Comparison of ENCODE assay signal across 8 cellular contexts in the genomic region with DNA sequence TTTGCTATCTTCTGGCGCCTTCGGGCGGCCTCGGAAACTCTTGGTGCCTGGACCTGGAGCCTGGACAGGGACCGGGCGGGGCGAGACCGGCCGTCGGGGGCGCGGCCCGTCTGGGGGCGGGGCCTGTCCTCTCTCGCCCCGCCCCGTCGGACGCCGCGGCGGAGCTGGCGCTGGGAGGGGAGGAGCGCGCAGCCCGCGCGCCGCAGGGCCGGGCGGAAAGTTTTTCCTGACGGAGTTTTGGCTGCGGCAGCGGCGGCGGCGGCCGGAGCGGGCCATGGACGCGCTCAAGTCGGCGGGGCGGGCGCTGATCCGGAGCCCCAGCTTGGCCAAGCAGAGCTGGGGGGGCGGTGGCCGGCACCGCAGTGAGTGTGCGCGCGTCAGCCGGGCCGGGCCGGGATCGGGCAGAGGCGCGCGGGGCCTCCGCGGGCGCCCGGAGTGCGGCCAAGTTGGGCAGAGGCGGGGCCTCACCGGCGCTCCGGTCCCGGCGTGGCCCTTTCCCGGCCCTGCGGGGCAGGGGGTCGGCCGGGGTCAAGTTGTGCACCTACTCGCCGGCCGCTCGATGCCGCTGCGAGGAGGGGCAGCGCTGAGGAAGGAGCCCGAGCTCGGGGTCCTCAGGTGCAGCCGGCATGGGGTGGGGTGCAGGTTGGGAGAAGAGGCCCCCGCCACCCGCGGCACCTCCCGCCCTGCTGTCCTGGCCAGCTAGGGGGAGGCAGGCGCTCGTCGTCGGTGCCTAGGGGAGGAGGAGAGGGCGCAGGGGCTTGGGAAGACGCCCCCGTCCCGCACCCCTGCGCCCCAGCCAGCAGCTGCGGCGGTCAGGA. TPM values are rescaled to one million over a fixed set of nuclear protein-coding genes. Genes with fewer than 3 reads are reported as not detected.
DNase-seq lines count a peak whose midpoint lies in the region; ATAC-seq and TF ChIP-seq lines count a peak whose summit lies in the region.

Gene LDLRAP1 (plus strand): TSS at position 182 of the 818 bp plus-strand sequence. CDS start 93 bp downstream, at position 275.

- no peak within 1 kb of the TSS for H4K5ac ChIP-seq in mesendoderm (ENCODE audit: low read length)

- CTCF ChIA-PET in activated CD8-positive, alpha-beta memory T cell treated with anti-CD3 and anti-CD28 coated beads, Interleukin-2, amount 10 ng/mL, durations not matched to agents 7 days and 5 days (lab: Charles Lee) = interaction anchor here (0.7 to 1.3 kb wide), 5 partner anchors 17 to 255 kb away, joined by 3 to 5 read pairs (median 3); no protein-coding TSS in a partner anchor

- peak within 1 kb of the TSS; percentile 53 for H3K4me2 ChIP-seq in mesendoderm (ENCODE audit: low read length)

- DNase-seq in DMS 273 (lab: John Stamatoyannopoulos, UW; ENCODE audit: unreplicated experiment) = peak; percentile 87
- no peak for DNase-seq in DMS 273 treated with DMSO at 0.1 percent for 48 hours (lab: John Stamatoyannopoulos, UW)
- DNase-seq in NCI-H69 (lab: John Stamatoyannopoulos, UW) = peak; percentile 59
- peak; percentile 60 for DNase-seq in activated CD8-positive, alpha-beta memory T cell treated with anti-CD3 and anti-CD28 coated beads, Interleukin-2, amount 10 ng/mL, durations not matched to agents 7 days and 5 days
- DNase-seq in endothelial cell (ENCODE audit: low spot score) = peak; percentile 76
- DNase-seq in mesendoderm = peak; percentile 81
- DNase-seq in stimulated activated CD8-positive, alpha-beta memory T cell treated with anti-CD3 and anti-CD28 coated beads, Interleukin-12 subunit alpha, Interleukin-12 subunit beta, amount 100 ng/mL, for 4 hours (ENCODE audit: low read depth) = peak; percentile 47

- H3K36me3 ChIP-seq in mesendoderm (ENCODE audit: control insufficient read depth, insufficient read depth, low read length) = no peaks in the 10 kb centered on the region

- H3K4me3 ChIP-seq in mesendoderm (ENCODE audit: low read length) = peak within 1 kb of the TSS; percentile 56

- H2BK15ac ChIP-seq in mesendoderm (replicated peaks; ENCODE audit: low read depth) = no peak within 1 kb of the TSS

- no peak for TF ChIP-seq CTCF in endothelial cell (IDR thresholded peaks at IDR 0.05; ENCODE audit: unreplicated experiment)

- H2BK120ac ChIP-seq in mesendoderm (ENCODE audit: low read depth, low read length) = no peak within 1 kb of the TSS

- H2AK5ac ChIP-seq in mesendoderm (ENCODE audit: low read length) = no peak within 1 kb of the TSS

- H4K8ac ChIP-seq in mesendoderm (ENCODE audit: low read depth, low read length) = no peak within 1 kb of the TSS

- peak within 1 kb of the TSS; percentile 83 for H3K56ac ChIP-seq in mesendoderm (ENCODE audit: low read length)

- H3K18ac ChIP-seq in mesendoderm (ENCODE audit: low read length) = peak within 1 kb of the TSS; percentile 94

- H2BK5ac ChIP-seq in mesendoderm (ENCODE audit: low read length) = no peak within 1 kb of the TSS

- peak within 1 kb of the TSS; percentile 53 for H3K27ac ChIP-seq in mesendoderm (ENCODE audit: low read depth, low read length)

- no CpG with 5 or more reads among the region's 99 CpGs for WGBS in mesendoderm (ENCODE audit: extremely low coverage, insufficient coverage, low lambda C conversion rate)

- H3K27me3 ChIP-seq in mesendoderm (ENCODE audit: insufficient read depth, low read length, poor library complexity) = no peaks in the 10 kb centered on the region

- H3K4me1 Mint-ChIP-seq in activated CD8-positive, alpha-beta memory T cell treated with anti-CD3 and anti-CD28 coated beads, Interleukin-2, amount 10 ng/mL, durations not matched to agents 7 days and 5 days = peaks cover 27% of the 10 kb centered on the region
- H3K4me1 Mint-ChIP-seq in endothelial cell (ENCODE audit: unreplicated experiment) = peaks cover 6% of the 10 kb centered on the region

- H3K79me1 ChIP-seq in mesendoderm (ENCODE audit: low read length) = no peaks in the 10 kb centered on the region

- H3K4me3 Mint-ChIP-seq in activated CD8-positive, alpha-beta memory T cell treated with anti-CD3 and anti-CD28 coated beads, Interleukin-2, amount 10 ng/mL, durations not matched to agents 7 days and 5 days = peak within 1 kb of the TSS; percentile 58
- H3K4me3 Mint-ChIP-seq in endothelial cell (ENCODE audit: unreplicated experiment) = peak within 1 kb of the TSS; percentile 91

- no peaks in the 10 kb centered on the region for H3K36me3 Mint-ChIP-seq in activated CD8-positive, alpha-beta memory T cell treated with anti-CD3 and anti-CD28 coated beads, Interleukin-2, amount 10 ng/mL, durations not matched to agents 7 days and 5 days
- H3K36me3 Mint-ChIP-seq in endothelial cell (ENCODE audit: low read depth, unreplicated experiment) = no peaks in the 10 kb centered on the region

- peak within 1 kb of the TSS; percentile 20 for H3K4ac ChIP-seq in mesendoderm (ENCODE audit: low read depth, low read length)

- H3K27me3 Mint-ChIP-seq in activated CD8-positive, alpha-beta memory T cell treated with anti-CD3 and anti-CD28 coated beads, Interleukin-2, amount 10 ng/mL, durations not matched to agents 7 days and 5 days = peaks cover 28% of the 10 kb centered on the region
- H3K27me3 Mint-ChIP-seq in endothelial cell (ENCODE audit: unreplicated experiment) = peaks cover 2% of the 10 kb centered on the region

- no peak within 1 kb of the TSS for H3K27ac Mint-ChIP-seq in activated CD8-positive, alpha-beta memory T cell treated with anti-CD3 and anti-CD28 coated beads, Interleukin-2, amount 10 ng/mL, durations not matched to agents 7 days and 5 days
- peak within 1 kb of the TSS; percentile 30 for H3K27ac Mint-ChIP-seq in endothelial cell (ENCODE audit: unreplicated experiment)

- H3K4me1 ChIP-seq in mesendoderm (ENCODE audit: control insufficient read depth, low read depth, low read length) = no peaks in the 10 kb centered on the region

- H3K79me2 ChIP-seq in mesendoderm (ENCODE audit: control insufficient read depth, insufficient read depth, low read length) = no peaks in the 10 kb centered on the region

- ATAC-seq in HG02840 (IDR thresholded peaks at IDR 0.05; ENCODE audit: low FRiP score, unreplicated experiment) = peak; percentile 90
- peak; percentile 93 for ATAC-seq in activated CD8-positive, alpha-beta memory T cell treated with anti-CD3 and anti-CD28 coated beads, Interleukin-2, amount 10 ng/mL, durations not matched to agents 7 days and 5 days

- H3K23ac ChIP-seq in mesendoderm (ENCODE audit: low read length) = no peak within 1 kb of the TSS

- H3K9ac ChIP-seq in mesendoderm (ENCODE audit: low read length) = peak within 1 kb of the TSS; percentile 80

- H3K9me3 Mint-ChIP-seq in activated CD8-positive, alpha-beta memory T cell treated with anti-CD3 and anti-CD28 coated beads, Interleukin-2, amount 10 ng/mL, durations not matched to agents 7 days and 5 days (ENCODE audit: low read depth) = no peaks in the 10 kb centered on the region
- H3K9me3 Mint-ChIP-seq in endothelial cell (ENCODE audit: unreplicated experiment) = no peaks in the 10 kb centered on the region

RNA-seq across cellular contexts. Expression of gene LDLRAP1, which starts in this region (rescaled TPM):
- 10 to 100 TPM in 1 of 2 experiments, 1 to 10 TPM in 1; 4.9 to 11.0 TPM for total RNA-seq in activated CD8-positive, alpha-beta memory T cell treated with anti-CD3 and anti-CD28 coated beads, Interleukin-2, amount 10 ng/mL, durations not matched to agents 7 days and 5 days
- 23.5 TPM for total RNA-seq in endothelial cell (ENCODE audit: unreplicated experiment)
- 11.7 TPM for polyA plus RNA-seq in mesendoderm (2013, experiment 1 of 2)
- 11.7 TPM for polyA plus RNA-seq in mesendoderm (2013, experiment 2 of 2)
